In genomic region chr14:95319312-95320075, GRCh38 we compare ENCODE assay signal across 8 cellular contexts. TPM values are rescaled to one million over a fixed set of nuclear protein-coding genes. Genes with fewer than 3 reads are reported as not detected.
DNase-seq lines count a peak whose midpoint lies in the region; ATAC-seq and TF ChIP-seq lines count a peak whose summit lies in the region.

Gene CLMN, minus strand, starts transcription at chr14:95319908. Its CDS starts 116 bp downstream, at chr14:95319792.

- peak; percentile 6 for DNase-seq in DMS53 treated with DMSO at 0.1 percent for 48 hours (lab: John Stamatoyannopoulos, UW; ENCODE audit: unreplicated experiment)
- peak; percentile 75 for DNase-seq in GM23248
- peak; percentile 46 to 72 for DNase-seq in NOMO-1 (lab: John Stamatoyannopoulos, UW; ENCODE audit: unreplicated experiment in 2 of 2)
- peak in 1 of 2 donors; percentile 23 for DNase-seq in activated naive CD4-positive, alpha-beta T cell treated with anti-CD3 and anti-CD28 coated beads, Interleukin-2, amount 50 U/mL, for 72 hours (ENCODE audit: low spot score in 2 of 2)
- DNase-seq in left cardiac atrium: peak; percentile 48
- peak; percentile 43 to 66 for DNase-seq in psoas muscle

- intact Hi-C loops in left cardiac atrium (cut with DNase I): no loop called here
- intact Hi-C loops in psoas muscle (cut with DNase I): no loop called here

- H3K36me3 Mint-ChIP-seq in activated naive CD4-positive, alpha-beta T cell treated with anti-CD3 and anti-CD28 coated beads, Interleukin-2, amount 50 U/mL, for 72 hours: no peaks in the 10 kb centered on the region

- H3K4me1 ChIP-seq in GM23248 (ENCODE audit: insufficient read depth) (no peaks in the 10 kb centered on the region), psoas muscle (peaks cover 2% of the 10 kb centered on the region)

- no peaks in the 10 kb centered on the region for H3K36me3 ChIP-seq in GM23248 (ENCODE audit: low read depth)
- no peaks in the 10 kb centered on the region for H3K36me3 ChIP-seq in psoas muscle (ENCODE audit: insufficient read depth in 1 of 2, low read depth in 1 of 2)

- ATAC-seq in activated naive CD4-positive, alpha-beta T cell treated with anti-CD3 and anti-CD28 coated beads, Interleukin-2, amount 50 U/mL, for 72 hours: peak; percentile 69 to 78
- peak; percentile 57 to 82 for ATAC-seq in left cardiac atrium
- ATAC-seq in psoas muscle: peak; percentile 40 to 71 (median 66)
- no peak for ATAC-seq in GM19395 (IDR thresholded peaks at IDR 0.05; ENCODE audit: unreplicated experiment)
- ATAC-seq in GM21717 (IDR thresholded peaks at IDR 0.05; ENCODE audit: unreplicated experiment): no peak

- H3K9me3 ChIP-seq in GM23248 (ENCODE audit: low read depth) (no peaks in the 10 kb centered on the region), psoas muscle (no peaks in the 10 kb centered on the region)

- H3K4me2 ChIP-seq in GM23248 (ENCODE audit: unreplicated experiment): peak within 1 kb of the TSS; percentile 96

- no peak for TF ChIP-seq CTCF in psoas muscle (IDR thresholded peaks at IDR 0.05)

- no peaks in the 10 kb centered on the region for H3K9me3 Mint-ChIP-seq in activated naive CD4-positive, alpha-beta T cell treated with anti-CD3 and anti-CD28 coated beads, Interleukin-2, amount 50 U/mL, for 72 hours

- H3F3A ChIP-seq in GM23248 (ENCODE audit: insufficient read depth): no peaks in the 10 kb centered on the region

- in situ Hi-C loops in GM23248 (cut with MboI): no loop called here

- H3K4me3 ChIP-seq in GM23248: peak within 1 kb of the TSS; percentile 73
- peak within 1 kb of the TSS; percentile 83 for H3K4me3 ChIP-seq in psoas muscle

- peak within 1 kb of the TSS; percentile 86 for H2AFZ ChIP-seq in GM23248

- no peaks in the 10 kb centered on the region for H3K79me2 ChIP-seq in GM23248 (ENCODE audit: insufficient read depth)

- no peaks in the 10 kb centered on the region for H4K20me1 ChIP-seq in GM23248 (ENCODE audit: insufficient read depth)

- no peak within 1 kb of the TSS for H3K27ac Mint-ChIP-seq in activated naive CD4-positive, alpha-beta T cell treated with anti-CD3 and anti-CD28 coated beads, Interleukin-2, amount 50 U/mL, for 72 hours

- H3K9me2 ChIP-seq in GM23248 (ENCODE audit: insufficient read depth): no peaks in the 10 kb centered on the region

- no peak within 1 kb of the TSS for H3K27ac ChIP-seq in GM23248
- H3K27ac ChIP-seq in psoas muscle: peak within 1 kb of the TSS; percentile 53

- H3K27me3 ChIP-seq in GM23248 (replicated peaks; ENCODE audit: insufficient read depth) (peaks cover 13% of the 10 kb centered on the region), psoas muscle (ENCODE audit: insufficient read depth in 3 of 3, low read length in 2 of 3) (peaks cover 0 to 3% (median 0%) of the 10 kb centered on the region in 3 donors)

- 2 to 3% methylated on average over 44 to 83 of the region's 98 CpGs for WGBS in GM23248 (ENCODE audit: low coverage in 1 of 2, low lambda C conversion rate in 2 of 2, missing lambda C conversion rate in 2 of 2), 2 experiments
- WGBS in psoas muscle, 3 donors: 1 to 3% (median 2%) methylated on average over 39 to 75 of the region's 98 CpGs

- peak within 1 kb of the TSS; percentile 53 for H3K9ac ChIP-seq in GM23248

RNA-seq across cellular contexts. Expression of gene CLMN, which starts in this region (rescaled TPM):
- total RNA-seq in GM23248 (2014; rRNA removed; shearing (Covaris generic)): 0.11 and 0.76 TPM in 2 replicates
- polyA plus RNA-seq in GM23248 (2016; fragmentation: Nextera tagmentation; extraction: Ambion mirVana): 0.20 and 0.53 TPM in 2 replicates
- 1 to 10 TPM; 5.8 to 6.9 TPM for total RNA-seq in activated naive CD4-positive, alpha-beta T cell treated with anti-CD3 and anti-CD28 coated beads, Interleukin-2, amount 50 U/mL, for 72 hours
- total RNA-seq in left cardiac atrium: 10 to 100 TPM; 11.1 to 13.2 TPM
- 1 to 10 TPM; 3.9 to 9.6 (median 6.3) TPM for total RNA-seq in psoas muscle
- 1 to 10 TPM; 1.7 to 2.5 (median 2.1) TPM for polyA plus RNA-seq in psoas muscle

Comparison
In these comparisons a context has a peak if more than half of its experiments do, and no peak if none do; other contexts are left out.
1. Peak in DNase-seq, H3K4me3 ChIP-seq, H3K9ac ChIP-seq and H3K4me2 ChIP-seq in GM23248; RNA of the gene not detected or under 1 TPM.
2. ATAC-seq: peak in activated naive CD4-positive, alpha-beta T cell treated with anti-CD3 and anti-CD28 coated beads, Interleukin-2, amount 50 U/mL, for 72 hours (2 of 2), left cardiac atrium (2 of 2) and psoas muscle (4 of 4); none in GM19395 (single experiment) and GM21717 (single experiment).